Comparison of ENCODE assay signal across 10 cellular contexts in genomic region chr9:136537896-136538598, GRCh38. TPM values are rescaled to one million over a fixed set of nuclear protein-coding genes. Genes with fewer than 3 reads are reported as not detected.
DNase-seq lines count a peak whose midpoint lies in the region; ATAC-seq, FAIRE-seq and TF ChIP-seq lines count a peak whose summit lies in the region.
"Had no signal": no experiment of that assay in that cellular context is flagged by ENCODE, and none has a peak within 500 bp of the region (broad histone marks: within the 10 kb centered on the region; RNA-seq: fewer than 3 reads in every experiment).

No MANE protein-coding gene starts in this region.

- in situ Hi-C loops in GM23248 (cut with MboI), result no loop called here
- in situ Hi-C loops in K562 (cut with MboI), result no loop called here

- no peak for TF ChIP-seq POLR2A in K562 (conservative IDR thresholded peaks at IDR 0.05)

- H3K27ac ChIP-seq in ACC112 (ENCODE audit: low read depth, low read length), result peak overlapping the region; percentile 38; the same call in 1 of the 2 replicates
- H3K27ac ChIP-seq in GM23248, result no peak overlapping the region
- H3K27ac ChIP-seq in K562 (ENCODE audit: extremely low read depth, low read depth, low read length), result no peak overlapping the region
- H3K27ac ChIP-seq: ovary had no signal

- H3K4me3 Mint-ChIP-seq in naive B cell, result peak overlapping the region; percentile 47 to 95 (median 86)

- POLR2A ChIA-PET in K562 (lab: Yijun Ruan, JAX), result interaction anchor here (0.7 kb wide), 1 partner anchor 42 kb away, joined by 3 read pairs; no protein-coding TSS in a partner anchor

- H3K9me2 ChIP-seq in GM23248 (ENCODE audit: insufficient read depth), result no peaks in the 10 kb centered on the region

- no peaks in the 10 kb centered on the region for H3K36me3 ChIP-seq in ACC112 (ENCODE audit: insufficient read depth, low read length)
- no peaks in the 10 kb centered on the region for H3K36me3 ChIP-seq in GM23248 (ENCODE audit: low read depth)
- H3K36me3 ChIP-seq in K562 (ENCODE audit: control insufficient read depth, insufficient read depth, low read length), result peaks cover 9% of the 10 kb centered on the region; the same call in 1 of the 3 replicates
- H3K36me3 ChIP-seq: ovary had no signal

- ATAC-seq in K562 (no peak), naive B cell (ENCODE audit: low read depth in 2 of 2) (no peak), HG03565 (IDR thresholded peaks at IDR 0.05; ENCODE audit: unreplicated experiment) (no peak), GM18858 (IDR thresholded peaks at IDR 0.05; ENCODE audit: unreplicated experiment) (no peak)

- no peaks in the 10 kb centered on the region for H3K36me3 Mint-ChIP-seq in naive B cell

- H2AFZ ChIP-seq in ACC112 (ENCODE audit: low read length, unreplicated experiment) (no peak overlapping the region), GM23248 (no peak overlapping the region), K562 (ENCODE audit: low read depth, low read length) (no peak overlapping the region)

- H3F3A ChIP-seq in GM23248 (ENCODE audit: insufficient read depth), result no peaks in the 10 kb centered on the region

- H3K4me3 ChIP-seq in ACC112 (ENCODE audit: low read depth, low read length) (no peak overlapping the region), GM23248 (no peak overlapping the region), K562 (no peak overlapping the region)
- H3K4me3 ChIP-seq: ovary had no signal

- no peaks in the 10 kb centered on the region for H3K9me1 ChIP-seq in K562 (ENCODE audit: control insufficient read depth, insufficient read depth, low read length)

- H3K4me1 ChIP-seq in ACC112 (ENCODE audit: control insufficient read depth, insufficient read depth, low read length, unreplicated experiment), result peaks cover 7% of the 10 kb centered on the region
- no peaks in the 10 kb centered on the region for H3K4me1 ChIP-seq in GM23248 (ENCODE audit: insufficient read depth)
- peaks cover 9 to 66% of the 10 kb centered on the region in 2 experiments for H3K4me1 ChIP-seq in K562 (replicated peaks in 1 of 2; ENCODE audit: control insufficient read depth in 2 of 2, insufficient read depth in 2 of 2, low read length in 2 of 2)

- H3K4me2 ChIP-seq in GM23248 (ENCODE audit: unreplicated experiment) (no peak overlapping the region), K562 (ENCODE audit: insufficient read depth, low read length) (no peak overlapping the region)

- H3K9me3 ChIP-seq in GM23248 (ENCODE audit: low read depth) (no peaks in the 10 kb centered on the region), K562 (replicated peaks; ENCODE audit: control insufficient read depth, insufficient read depth, low read depth, low read length) (no peaks in the 10 kb centered on the region)
- H3K9me3 ChIP-seq: ovary had no signal

- CTCF ChIA-PET in K562 (lab: Yijun Ruan, JAX; ENCODE audit: low intra/inter-chr PET ratio), result no interaction called here

- BruUV-seq in K562 (replicated peaks; lab: Mats Ljungman, UMichigan), result no TSS peak

- no peak for TF ChIP-seq RAD21 in K562 (CRISPR knock-in tag; conservative IDR thresholded peaks at IDR 0.05 in 1 of 2, IDR thresholded peaks at IDR 0.05 in 1 of 2)

- FAIRE-seq in K562 (lab: Jason Lieb, UNC), result no peak

- no peaks in the 10 kb centered on the region for H3K9me3 Mint-ChIP-seq in naive B cell

- H3K79me2 ChIP-seq in ACC112 (ENCODE audit: control insufficient read depth, insufficient read depth, low read length, unreplicated experiment) (peaks cover 5% of the 10 kb centered on the region), GM23248 (ENCODE audit: insufficient read depth) (no peaks in the 10 kb centered on the region), K562 (ENCODE audit: control insufficient read depth, insufficient read depth, low read length) (peaks cover 12% of the 10 kb centered on the region; the same call in 1 of the 3 replicates)

- no peaks in the 10 kb centered on the region for H3K27me3 Mint-ChIP-seq in naive B cell

- no peaks in the 10 kb centered on the region for H3K27me3 ChIP-seq in ACC112 (ENCODE audit: insufficient read depth, low read length)
- H3K27me3 ChIP-seq in GM23248 (replicated peaks; ENCODE audit: insufficient read depth), result no peaks in the 10 kb centered on the region
- no peaks in the 10 kb centered on the region for H3K27me3 ChIP-seq in K562 (ENCODE audit: control insufficient read depth in 2 of 2, insufficient read depth in 2 of 2, low read length in 2 of 2)
- H3K27me3 ChIP-seq: ovary had no signal

- no peak for TF ChIP-seq EP300 in K562 (IDR thresholded peaks at IDR 0.05; ENCODE audit: low read length)

- no peak for TF ChIP-seq CTCF in K562 (IDR thresholded peaks at IDR 0.05 in 2 of 3, conservative IDR thresholded peaks at IDR 0.05 in 1 of 3; ENCODE audit: insufficient read depth in 2 of 3, low read depth in 1 of 3, low read length in 3 of 3)

- H3K9ac ChIP-seq in GM23248, result no peak overlapping the region
- peak overlapping the region in 1 of 2 experiments; percentile 47; a peak in 1 of 4 replicates for H3K9ac ChIP-seq in K562 (ENCODE audit: insufficient read depth in 1 of 2, low read depth in 2 of 2, low read length in 2 of 2)

- H3K4me1 Mint-ChIP-seq in naive B cell, result peaks cover 40 to 68% (median 55%) of the 10 kb centered on the region in 3 donors

- H3K27ac Mint-ChIP-seq in naive B cell, result peak overlapping the region in 3 of 6 donors; percentile 91 to 99 (median 98)

- H4K20me1 ChIP-seq in GM23248 (ENCODE audit: insufficient read depth), result no peaks in the 10 kb centered on the region
- H4K20me1 ChIP-seq in K562 (replicated peaks; ENCODE audit: control insufficient read depth, insufficient read depth, low read length), result peaks cover 4% of the 10 kb centered on the region; the same call in 1 of the 2 replicates

- peak; percentile 31 for DNase-seq in GM23248
- DNase-seq in K562 (ENCODE audit: extremely low read depth in 1 of 4, low spot score in 3 of 4), result no peak
- DNase-seq in naive B cell, result no peak
- DNase-seq in NCI-H2227 (lab: John Stamatoyannopoulos, UW; ENCODE audit: unreplicated experiment), result no peak
- no peak for DNase-seq in stimulated activated CD4-positive, alpha-beta T cell treated with anti-CD3 and anti-CD28 coated beads, Interleukin-1b, Interleukin-23, amount 100 ng/mL, for 48 hours
- DNase-seq: NCI-H510A treated with DMSO at 0.1 percent for 48 hours, ovary had no signal

- WGBS in GM23248 (ENCODE audit: low coverage in 1 of 2, low lambda C conversion rate in 2 of 2, missing lambda C conversion rate in 2 of 2), 2 experiments, result 86% methylated on average over 19 to 21 of the region's 21 CpGs
- 86% methylated on average over 12 of the region's 21 CpGs for WGBS in K562 (ENCODE audit: insufficient coverage, low coverage, missing lambda C conversion rate)

- intact Hi-C loops in K562 (cut with micrococcal nuclease), result no loop called here

RNA-seq across cellular contexts. Expression of gene NOTCH1, which starts 7.8 kb away (rescaled TPM):
- 5.2 and 5.7 TPM in 2 replicates for total RNA-seq in GM23248 (2014; rRNA removed; shearing (Covaris generic))
- 1.5 TPM in 2 replicates for polyA plus RNA-seq in GM23248 (2016; fragmentation: Nextera tagmentation; extraction: Ambion mirVana)
- 19.9 and 65.7 TPM in 2 replicates for total RNA-seq in K562 (2011; cell fraction: chromatin; rRNA removed; ENCODE audit: low replicate concordance)
- total RNA-seq in K562 (2011; cell fraction: nucleolus; rRNA removed), result 52.4 and 65.7 TPM in 2 replicates
- total RNA-seq in K562 (2011; cell fraction: nucleoplasm; rRNA removed), result 25.2 and 35.0 TPM in 2 replicates
- 7.1 and 12.0 TPM in 2 replicates for total RNA-seq in K562 (2014; rRNA removed)
- 0.69 and 0.73 TPM in 2 replicates for total RNA-seq in K562 (2014; rRNA removed; fragmentation: Illumina TruSeq; extraction: Trizol)
- total RNA-seq in K562 (2015; rRNA removed; fragmentation: Illumina TruSeq; extraction: Trizol), result 2.3 and 2.8 TPM in 2 replicates
- total RNA-seq in K562 (2021), result 26.7 and 31.4 TPM in 2 replicates
- 1.2 and 2.2 TPM in 2 replicates for polyA plus RNA-seq in K562 (2011; rRNA removed)
- 2.9 and 4.9 TPM in 2 replicates for polyA plus RNA-seq in K562 (2011; cell fraction: cytosol; rRNA removed)
- 13.3 and 22.9 TPM in 2 replicates for polyA plus RNA-seq in K562 (2011; cell fraction: nucleus; rRNA removed)
- 10.2 and 14.1 TPM in 2 replicates for polyA plus RNA-seq in K562 (2012)
- polyA plus RNA-seq in K562 (2014; fragmentation: Illumina TruSeq; extraction: Trizol), result 2.6 and 6.3 TPM in 2 replicates
- polyA plus RNA-seq in K562 (2014; fragmentation: Nextera tagmentation; extraction: Ambion mirVana), result under 1 TPM; 0.03 to 0.04 TPM
- polyA plus RNA-seq in K562 (2014; rRNA removed), result 8.2 and 8.6 TPM in 2 replicates
- polyA minus RNA-seq in K562 (2011; rRNA and poly(A)+ RNA removed), result 2.0 and 2.8 TPM in 2 replicates
- polyA minus RNA-seq in K562 (2011; cell fraction: cytosol; rRNA and poly(A)+ RNA removed), result 35.0 and 45.4 TPM in 2 replicates
- 15.9 and 18.9 TPM in 2 replicates for polyA minus RNA-seq in K562 (2011; cell fraction: nucleus; rRNA and poly(A)+ RNA removed)
- polyA plus RNA-seq in naive B cell (ENCODE audit: low read depth in 6 of 6), result 1 to 10 TPM in 5 of 6 donors, under 1 TPM in 1; 0.05 to 8.0 (median 2.4) TPM

RNA-seq across cellular contexts. Expression of gene SEC16A, which starts 55.2 kb away (rescaled TPM):
- 32.0 and 34.5 TPM in 2 replicates for total RNA-seq in GM23248 (2014; rRNA removed; shearing (Covaris generic))
- 40.4 and 43.4 TPM in 2 replicates for polyA plus RNA-seq in GM23248 (2016; fragmentation: Nextera tagmentation; extraction: Ambion mirVana)
- total RNA-seq in K562 (2011; cell fraction: chromatin; rRNA removed; ENCODE audit: low replicate concordance), result 131 and 191 TPM in 2 replicates
- total RNA-seq in K562 (2011; cell fraction: nucleolus; rRNA removed), result 87.9 and 99.6 TPM in 2 replicates
- total RNA-seq in K562 (2011; cell fraction: nucleoplasm; rRNA removed), result 87.4 and 93.4 TPM in 2 replicates
- 17.1 and 20.1 TPM in 2 replicates for total RNA-seq in K562 (2014; rRNA removed)
- 9.1 and 9.3 TPM in 2 replicates for total RNA-seq in K562 (2014; rRNA removed; fragmentation: Illumina TruSeq; extraction: Trizol)
- 8.7 and 11.1 TPM in 2 replicates for total RNA-seq in K562 (2015; rRNA removed; fragmentation: Illumina TruSeq; extraction: Trizol)
- total RNA-seq in K562 (2021), result 56.1 and 62.8 TPM in 2 replicates
- polyA plus RNA-seq in K562 (2011; rRNA removed), result 14.0 and 25.1 TPM in 2 replicates
- polyA plus RNA-seq in K562 (2011; cell fraction: cytosol; rRNA removed), result 14.1 and 19.3 TPM in 2 replicates
- polyA plus RNA-seq in K562 (2011; cell fraction: nucleus; rRNA removed), result 83.4 and 92.4 TPM in 2 replicates
- 40.9 and 50.7 TPM in 2 replicates for polyA plus RNA-seq in K562 (2012)
- 44.6 and 47.6 TPM in 2 replicates for polyA plus RNA-seq in K562 (2014; fragmentation: Illumina TruSeq; extraction: Trizol)
- 10 to 100 TPM in 1 of 2 experiments, 1 to 10 TPM in 1; 8.3 to 12.0 TPM for polyA plus RNA-seq in K562 (2014; fragmentation: Nextera tagmentation; extraction: Ambion mirVana)
- polyA plus RNA-seq in K562 (2014; rRNA removed), result 30.9 and 32.2 TPM in 2 replicates
- polyA minus RNA-seq in K562 (2011; rRNA and poly(A)+ RNA removed), result 9.3 and 13.0 TPM in 2 replicates
- polyA minus RNA-seq in K562 (2011; cell fraction: cytosol; rRNA and poly(A)+ RNA removed), result 32.1 and 45.6 TPM in 2 replicates
- polyA minus RNA-seq in K562 (2011; cell fraction: nucleus; rRNA and poly(A)+ RNA removed), result 19.7 and 31.5 TPM in 2 replicates
- polyA plus RNA-seq in naive B cell (ENCODE audit: low read depth in 6 of 6), result 10 to 100 TPM; 10.3 to 35.2 (median 20.0) TPM
